ENCODE assay signal across 15 cellular contexts in genomic region chr11:74932797-74933196, GRCh38. TPM values are rescaled to one million over a fixed set of nuclear protein-coding genes. Genes with fewer than 3 reads are reported as not detected.
A peak's percentile ranks its signal among the peaks of the same experiment; 100 is the strongest.
DNase-seq lines count a peak whose midpoint lies in the region; ATAC-seq and TF ChIP-seq lines count a peak whose summit lies in the region.
"Had no signal": no experiment of that assay in that cellular context is flagged by ENCODE, and none has a peak within 500 bp of the region (broad histone marks: within the 10 kb centered on the region; RNA-seq: fewer than 3 reads in every experiment).

No MANE protein-coding gene starts in this region.

- DNase-seq in AG04450 (ENCODE audit: low read depth, low spot score) (peak; percentile 59), HK-2 (ENCODE audit: unreplicated experiment) (peak; percentile 5), fibroblast of villous mesenchyme (ENCODE audit: low read depth) (peak; percentile 66), BE2C (no peak), AML-193 (lab: John Stamatoyannopoulos, UW) (no peak), H9 (no peak)
- DNase-seq: activated CD4-positive, alpha-beta T cell treated with anti-CD3 and anti-CD28 coated beads, Interleukin-2, amount 10 ng/mL, durations not matched to agents 24 days and 14 days; activated naive CD4-positive, alpha-beta T cell treated with anti-CD3 and anti-CD28 coated beads, Interleukin-2, amount 50 U/mL, for 16 hours; DMS79 treated with DMSO at 0.1 percent for 48 hours; dorsolateral prefrontal cortex; gastrocnemius medialis; kidney; T-helper 17 cell had no signal

- no peak overlapping the region for H3K14ac ChIP-seq in H9 (ENCODE audit: insufficient read depth, low read length)

- no peak overlapping the region for H3K4ac ChIP-seq in H9 (ENCODE audit: low read depth, low read length)

- H4K8ac ChIP-seq in H9 (replicated peaks; ENCODE audit: insufficient read length, low read depth, low read length), result no peak overlapping the region

- H3K27me3 Mint-ChIP-seq in activated T-helper 17 cell treated with anti-CD3 and anti-CD28 coated beads, Interleukin-2, amount 50 U/mL, for 72 hours, result no peaks in the 10 kb centered on the region
- H3K27me3 Mint-ChIP-seq in H9 (ENCODE audit: low read depth), result no peaks in the 10 kb centered on the region; the same call in 1 of the 2 replicates
- H3K27me3 Mint-ChIP-seq: activated CD4-positive, alpha-beta T cell treated with anti-CD3 and anti-CD28 coated beads, Interleukin-2, amount 10 ng/mL, durations not matched to agents 24 days and 14 days; T-helper 17 cell had no signal

- H3K36me3 ChIP-seq in BE2C, result peaks cover 8% of the 10 kb centered on the region

- H4K5ac ChIP-seq in H9 (ENCODE audit: insufficient read length, low read depth, low read length), result no peak overlapping the region

- H3K23me2 ChIP-seq in H9 (ENCODE audit: insufficient read length, low read depth, low read length, poor library complexity, severe bottlenecking), result no peaks in the 10 kb centered on the region

- H3K27ac ChIP-seq in AG04450 (ENCODE audit: low read depth, low read length), result peak overlapping the region; percentile 59
- H3K27ac ChIP-seq in H9 (ENCODE audit: insufficient read length, low read depth, low read length), result no peak overlapping the region
- H3K27ac ChIP-seq: dorsolateral prefrontal cortex, gastrocnemius medialis had no signal

- POLR2A ChIA-PET in AG04450 (lab: Yijun Ruan, JAX), result interaction anchor here (1.3 to 1.4 kb wide), 2 partner anchors 11 to 56 kb away, joined by 3 to 5 read pairs; partner anchors contain the start of gene NEU3

- ATAC-seq in activated T-helper 17 cell treated with anti-CD3 and anti-CD28 coated beads, Interleukin-2, amount 50 U/mL, for 72 hours (replicated peaks), result peak; percentile 78
- no peak for ATAC-seq in GM21786 (IDR thresholded peaks at IDR 0.05; ENCODE audit: unreplicated experiment)
- ATAC-seq: gastrocnemius medialis, T-helper 17 cell had no signal

- no CpG with 5 or more reads among the region's 2 CpGs for WGBS in H9 (ENCODE audit: extremely low coverage, insufficient read length, low lambda C conversion rate)

- CTCF ChIA-PET in AG04450 (lab: Charles Lee), result interaction anchor here (1.1 to 8.5 kb wide), 5 partner anchors 9 to 316 kb away, joined by 4 to 97 read pairs (median 16); no protein-coding TSS in a partner anchor

- H3K23ac ChIP-seq in H9 (ENCODE audit: insufficient read length, low read depth, low read length), result no peak overlapping the region

- H2BK5ac ChIP-seq in H9 (ENCODE audit: insufficient read length, low read length), result no peak overlapping the region

- no peak overlapping the region for H3K4me2 ChIP-seq in H9 (ENCODE audit: insufficient read depth, insufficient read length, low read length)

- H4K20me1 ChIP-seq in H9 (ENCODE audit: control insufficient read depth, insufficient read depth, insufficient read length), result no peaks in the 10 kb centered on the region

- H3K9me3 Mint-ChIP-seq in activated T-helper 17 cell treated with anti-CD3 and anti-CD28 coated beads, Interleukin-2, amount 50 U/mL, for 72 hours, result no peaks in the 10 kb centered on the region
- H3K9me3 Mint-ChIP-seq in H9, result no peaks in the 10 kb centered on the region

- no peaks in the 10 kb centered on the region for H3K79me2 ChIP-seq in H9 (ENCODE audit: insufficient read depth, low read length)

- no peak overlapping the region for H3K9ac ChIP-seq in H9 (ENCODE audit: extremely low read depth, insufficient read length, low read length)

- H3K4me1 ChIP-seq in BE2C, result peaks cover 30% of the 10 kb centered on the region
- no peaks in the 10 kb centered on the region for H3K4me1 ChIP-seq in H9 (ENCODE audit: insufficient read depth, low read length)
- H3K4me1 ChIP-seq: gastrocnemius medialis had no signal

- no peak overlapping the region for H2BK120ac ChIP-seq in H9 (ENCODE audit: low read depth, low read length, poor library complexity, severe bottlenecking)

- no peak overlapping the region for H4K91ac ChIP-seq in H9 (ENCODE audit: insufficient read length, low read depth, low read length)

- no peak overlapping the region for H2BK20ac ChIP-seq in H9 (ENCODE audit: low read depth, low read length, poor library complexity, severe bottlenecking)

- no peaks in the 10 kb centered on the region for H3K9me3 ChIP-seq in AG04450 (ENCODE audit: control insufficient read depth, insufficient read depth, low read length)
- no peaks in the 10 kb centered on the region for H3K9me3 ChIP-seq in BE2C
- no peaks in the 10 kb centered on the region for H3K9me3 ChIP-seq in H9 (ENCODE audit: control insufficient read depth, low read depth, low read length)
- H3K9me3 ChIP-seq: gastrocnemius medialis had no signal

- no peak overlapping the region for H2AK5ac ChIP-seq in H9 (ENCODE audit: insufficient read length, low read length)

- H3K79me1 ChIP-seq in H9 (ENCODE audit: insufficient read depth, low read depth, low read length, poor library complexity, severe bottlenecking), result no peaks in the 10 kb centered on the region

- no peak overlapping the region for H3K18ac ChIP-seq in H9 (ENCODE audit: insufficient read length, low read depth, low read length)

- TF ChIP-seq CTCF in AG04450 (IDR thresholded peaks at IDR 0.05; ENCODE audit: low read depth, low read length) (no peak), fibroblast of villous mesenchyme (IDR thresholded peaks at IDR 0.05; ENCODE audit: insufficient read depth, low read depth, low read length) (no peak), BE2C (IDR thresholded peaks at IDR 0.05; ENCODE audit: low read depth, low read length) (no peak), H9 (conservative IDR thresholded peaks at IDR 0.05) (no peak)

- no peak overlapping the region for H3K56ac ChIP-seq in H9 (ENCODE audit: insufficient read length, low read depth, low read length)

- peaks cover 7% of the 10 kb centered on the region for H3K4me1 Mint-ChIP-seq in activated T-helper 17 cell treated with anti-CD3 and anti-CD28 coated beads, Interleukin-2, amount 50 U/mL, for 72 hours
- no peaks in the 10 kb centered on the region for H3K4me1 Mint-ChIP-seq in H9
- H3K4me1 Mint-ChIP-seq: T-helper 17 cell had no signal

- H3K4me3 ChIP-seq in AG04450 (ENCODE audit: low read depth, low read length), result no peak overlapping the region
- no peak overlapping the region for H3K4me3 ChIP-seq in fibroblast of villous mesenchyme (ENCODE audit: low read depth, low read length)
- no peak overlapping the region for H3K4me3 ChIP-seq in BE2C (ENCODE audit: low read depth, low read length)
- H3K4me3 ChIP-seq: dorsolateral prefrontal cortex, gastrocnemius medialis had no signal

- H3K27me3 ChIP-seq in AG04450 (ENCODE audit: control insufficient read depth, insufficient read depth, low read length) (no peaks in the 10 kb centered on the region), BE2C (no peaks in the 10 kb centered on the region), H9 (ENCODE audit: insufficient read depth, low read length) (no peaks in the 10 kb centered on the region)
- H3K27me3 ChIP-seq: dorsolateral prefrontal cortex, gastrocnemius medialis had no signal

- no peak overlapping the region for H2BK15ac ChIP-seq in H9 (ENCODE audit: low read depth, low read length)

- H3K36me3 Mint-ChIP-seq in activated T-helper 17 cell treated with anti-CD3 and anti-CD28 coated beads, Interleukin-2, amount 50 U/mL, for 72 hours (ENCODE audit: low read depth), result peaks cover 45% of the 10 kb centered on the region
- peaks cover 0 to 19% (median 0%) of the 10 kb centered on the region in 3 experiments; a peak in 4 of 7 replicates for H3K36me3 Mint-ChIP-seq in H9 (ENCODE audit: insufficient read depth in 1 of 3, low read depth in 3 of 3)

- peak overlapping the region; percentile 37 for H3K4me3 Mint-ChIP-seq in activated T-helper 17 cell treated with anti-CD3 and anti-CD28 coated beads, Interleukin-2, amount 50 U/mL, for 72 hours
- H3K4me3 Mint-ChIP-seq in H9, result no peak overlapping the region
- H3K4me3 Mint-ChIP-seq: activated CD4-positive, alpha-beta T cell treated with anti-CD3 and anti-CD28 coated beads, Interleukin-2, amount 10 ng/mL, durations not matched to agents 24 days and 14 days; T-helper 17 cell had no signal

- H3K27ac Mint-ChIP-seq in activated T-helper 17 cell treated with anti-CD3 and anti-CD28 coated beads, Interleukin-2, amount 50 U/mL, for 72 hours, result peak overlapping the region; percentile 82
- no peak overlapping the region for H3K27ac Mint-ChIP-seq in H9

- no peak overlapping the region for H2BK12ac ChIP-seq in H9 (ENCODE audit: insufficient read length, low read depth, low read length)

- H3T11ph ChIP-seq in H9 (ENCODE audit: low read length), result no peak overlapping the region

- no peak overlapping the region for H2AFZ ChIP-seq in H9 (ENCODE audit: low read length)

RNA-seq across cellular contexts. Expression of gene XRRA1, which starts 16.1 kb away (rescaled TPM):
- 5.6 and 7.0 TPM in 2 replicates for polyA plus RNA-seq in AG04450 (2011; rRNA removed)
- 17.9 and 25.5 TPM in 2 replicates for polyA minus RNA-seq in AG04450 (2011; rRNA and poly(A)+ RNA removed)
- total RNA-seq in activated T-helper 17 cell treated with anti-CD3 and anti-CD28 coated beads, Interleukin-2, amount 50 U/mL, for 72 hours, result 10 to 100 TPM; 30.1 to 41.0 TPM
- total RNA-seq in fibroblast of villous mesenchyme, result 7.8 and 9.7 TPM in 2 replicates
- 16.1 TPM for polyA plus RNA-seq in BE2C (2012; ENCODE audit: insufficient read depth, insufficient read length, low read depth)
- 4.2 and 4.5 TPM in 2 replicates for total RNA-seq in H9 (2021)

RNA-seq across cellular contexts. Expression of gene SPCS2, which starts 16.3 kb away (rescaled TPM):
- polyA plus RNA-seq in AG04450 (2011; rRNA removed), result 108 and 195 TPM in 2 replicates
- 51.8 and 85.3 TPM in 2 replicates for polyA minus RNA-seq in AG04450 (2011; rRNA and poly(A)+ RNA removed)
- total RNA-seq in activated T-helper 17 cell treated with anti-CD3 and anti-CD28 coated beads, Interleukin-2, amount 50 U/mL, for 72 hours, result 100 to 1,000 TPM; 143 to 195 TPM
- 14.7 and 20.3 TPM in 2 replicates for total RNA-seq in fibroblast of villous mesenchyme
- polyA plus RNA-seq in BE2C (2012; ENCODE audit: insufficient read depth, insufficient read length, low read depth), result 727 TPM
- 138 and 144 TPM in 2 replicates for total RNA-seq in H9 (2021)

RNA-seq across cellular contexts. Expression of gene NEU3, which starts 55.9 kb away (rescaled TPM):
- 5.6 and 5.7 TPM in 2 replicates for polyA plus RNA-seq in AG04450 (2011; rRNA removed)
- polyA minus RNA-seq in AG04450 (2011; rRNA and poly(A)+ RNA removed), result 13.7 and 19.6 TPM in 2 replicates
- 10 to 100 TPM; 19.5 to 26.4 TPM for total RNA-seq in activated T-helper 17 cell treated with anti-CD3 and anti-CD28 coated beads, Interleukin-2, amount 50 U/mL, for 72 hours
- 6.4 and 11.2 TPM in 2 replicates for total RNA-seq in fibroblast of villous mesenchyme
- polyA plus RNA-seq in BE2C (2012; ENCODE audit: insufficient read depth, insufficient read length, low read depth), result 13.6 TPM
- total RNA-seq in H9 (2021), result 15.9 and 16.2 TPM in 2 replicates

Comparison
In these comparisons a context has a peak if more than half of its experiments do, and no peak if none do; other contexts are left out.
1. DNase-seq: peak in AG04450 (single experiment), HK-2 (single experiment) and fibroblast of villous mesenchyme (single experiment); none in BE2C (single experiment), AML-193 (0 of 2) and H9 (single experiment).